In the genomic region with DNA sequence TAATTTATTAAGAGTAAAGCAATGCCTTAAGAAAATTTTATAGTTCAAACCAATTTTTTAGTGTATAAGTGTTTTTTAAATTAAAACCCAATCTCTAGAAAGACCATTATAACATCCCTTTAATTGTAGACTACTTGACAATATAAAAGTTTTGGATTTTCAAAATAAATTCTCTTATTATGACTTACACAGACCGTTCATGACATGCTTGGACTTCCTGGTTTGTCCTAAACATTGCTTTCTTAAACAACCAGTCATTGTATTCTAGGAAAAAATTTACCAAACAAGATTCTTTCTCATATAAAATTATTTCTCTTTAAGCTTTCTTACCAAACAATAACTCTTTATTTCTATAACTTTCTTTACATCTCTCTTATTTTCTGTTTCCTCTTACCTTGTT, we compare ENCODE assay signal across 18 cellular contexts. TPM values are rescaled to one million over a fixed set of nuclear protein-coding genes. Genes with fewer than 3 reads are reported as not detected.
"Had no signal": no experiment of that assay in that cellular context is flagged by ENCODE, and none has a peak within 500 bp of the region (broad histone marks: within the 10 kb centered on the region; RNA-seq: fewer than 3 reads in every experiment).

No MANE protein-coding gene starts in this region.

- H3K27ac ChIP-seq: right lobe of liver, transverse colon, VCaP had no signal

- H3K36me3 ChIP-seq: right lobe of liver, transverse colon had no signal

- ATAC-seq: activated CD4-positive, alpha-beta T cell treated with anti-CD3 and anti-CD28 coated beads for 36 hours; activated CD8-positive, alpha-beta memory T cell treated with anti-CD3 and anti-CD28 coated beads, Interleukin-2, amount 10 ng/mL, durations not matched to agents 7 days and 5 days; esophagus mucosa; left ventricle myocardium superior; right lobe of liver; stimulated activated naive CD8-positive, alpha-beta T cell treated with anti-CD3 and anti-CD28 coated beads, Interleukin-15, Interleukin-2, amounts not matched to agents 100 U/mL and 50 U/mL, for 24 hours had no signal

- H3K27me3 ChIP-seq: right lobe of liver, transverse colon had no signal

- DNase-seq: activated CD4-positive, alpha-beta memory T cell treated with anti-CD3 and anti-CD28 coated beads for 36 hours; activated CD4-positive, alpha-beta T cell treated with anti-CD3 and anti-CD28 coated beads for 36 hours; activated CD8-positive, alpha-beta memory T cell treated with anti-CD3 and anti-CD28 coated beads, Interleukin-2, amount 10 ng/mL, durations not matched to agents 7 days and 5 days; activated naive CD4-positive, alpha-beta T cell treated with anti-CD3 and anti-CD28 coated beads, Interleukin-2, amount 10 ng/mL, durations not matched to agents 7 days and 5 days; activated T-cell treated with anti-CD3 and anti-CD28 coated beads, Interleukin-2, amount 50 U/mL, for 24 hours; hippocampal formation; kidney; left ventricle myocardium superior; nephron progenitor cell; right lobe of liver; stimulated activated naive CD8-positive, alpha-beta T cell treated with anti-CD3 and anti-CD28 coated beads, Interleukin-15, Interleukin-2, amounts not matched to agents 100 U/mL and 50 U/mL, for 24 hours; transverse colon had no signal

- H3K4me3 ChIP-seq: right lobe of liver, transverse colon had no signal

- H3K4me1 ChIP-seq: right lobe of liver, transverse colon had no signal

- H3K9me3 ChIP-seq: right lobe of liver, transverse colon had no signal

RNA-seq across cellular contexts. Expression of a gene that starts 49.0 kb away (rescaled TPM):
- total RNA-seq: activated CD4-positive, alpha-beta memory T cell treated with anti-CD3 and anti-CD28 coated beads for 36 hours; activated CD4-positive, alpha-beta T cell treated with anti-CD3 and anti-CD28 coated beads for 36 hours; activated CD8-positive, alpha-beta memory T cell treated with anti-CD3 and anti-CD28 coated beads, Interleukin-2, amount 10 ng/mL, durations not matched to agents 7 days and 5 days; astrocyte; cardiac septum; esophagus mucosa; kidney; left ventricle myocardium superior; omental fat pad; pulmonary artery endothelial cell; right lobe of liver; transverse colon had no signal

RNA-seq across cellular contexts. Expression of a gene that starts 54.0 kb away (rescaled TPM):
- total RNA-seq: activated CD4-positive, alpha-beta memory T cell treated with anti-CD3 and anti-CD28 coated beads for 36 hours; activated CD4-positive, alpha-beta T cell treated with anti-CD3 and anti-CD28 coated beads for 36 hours; activated CD8-positive, alpha-beta memory T cell treated with anti-CD3 and anti-CD28 coated beads, Interleukin-2, amount 10 ng/mL, durations not matched to agents 7 days and 5 days; astrocyte; cardiac septum; esophagus mucosa; kidney; left ventricle myocardium superior; omental fat pad; pulmonary artery endothelial cell; right lobe of liver; transverse colon had no signal
